In the genomic region with DNA sequence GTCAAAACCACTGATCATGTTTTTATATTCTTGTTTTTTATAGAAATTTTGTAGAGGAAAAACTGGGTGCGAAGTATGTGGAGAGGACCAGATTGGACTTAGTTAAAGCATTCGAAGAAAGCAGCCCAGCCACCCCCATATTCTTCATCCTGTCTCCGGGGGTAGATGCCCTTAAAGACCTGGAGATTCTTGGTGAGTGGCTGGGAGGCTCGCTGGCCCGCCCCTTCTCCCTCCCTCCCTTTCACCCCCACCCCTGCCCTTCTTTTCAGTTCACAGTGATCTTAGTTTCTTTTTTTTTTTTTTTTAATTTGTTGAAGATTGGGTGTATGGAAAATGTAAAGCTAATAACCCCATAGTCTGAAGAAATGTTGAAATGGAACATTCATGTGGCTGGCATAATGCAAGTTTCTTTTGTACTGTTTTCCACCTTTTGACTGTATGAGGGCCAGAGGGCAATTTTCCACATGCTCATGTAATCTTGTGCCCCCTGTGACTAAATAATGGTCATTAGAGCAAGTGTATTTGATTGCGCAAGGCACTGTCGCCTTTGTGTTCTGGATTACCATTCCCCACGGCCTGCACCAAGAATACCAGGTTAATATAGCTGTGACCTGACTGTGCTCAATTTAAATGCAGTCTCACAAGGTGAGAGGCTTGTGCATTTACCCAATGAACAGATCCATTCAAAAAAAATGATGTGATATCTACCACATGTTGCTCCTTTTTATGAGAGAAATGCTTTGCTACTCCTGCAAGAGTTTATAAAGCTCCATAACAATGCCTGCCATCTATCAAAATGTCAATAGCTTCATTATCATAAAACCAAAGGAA, we compare ENCODE assay signal across 1 cellular context.
TF ChIP-seq lines count a peak whose summit lies in the region.

No MANE protein-coding gene starts in this region.

TF ChIP-seq in HepG2, 621 proteins besides CTCF, POLR2A, EP300 and RAD21 (continued from another document):
- TF ChIP-seq, protein P1, sequence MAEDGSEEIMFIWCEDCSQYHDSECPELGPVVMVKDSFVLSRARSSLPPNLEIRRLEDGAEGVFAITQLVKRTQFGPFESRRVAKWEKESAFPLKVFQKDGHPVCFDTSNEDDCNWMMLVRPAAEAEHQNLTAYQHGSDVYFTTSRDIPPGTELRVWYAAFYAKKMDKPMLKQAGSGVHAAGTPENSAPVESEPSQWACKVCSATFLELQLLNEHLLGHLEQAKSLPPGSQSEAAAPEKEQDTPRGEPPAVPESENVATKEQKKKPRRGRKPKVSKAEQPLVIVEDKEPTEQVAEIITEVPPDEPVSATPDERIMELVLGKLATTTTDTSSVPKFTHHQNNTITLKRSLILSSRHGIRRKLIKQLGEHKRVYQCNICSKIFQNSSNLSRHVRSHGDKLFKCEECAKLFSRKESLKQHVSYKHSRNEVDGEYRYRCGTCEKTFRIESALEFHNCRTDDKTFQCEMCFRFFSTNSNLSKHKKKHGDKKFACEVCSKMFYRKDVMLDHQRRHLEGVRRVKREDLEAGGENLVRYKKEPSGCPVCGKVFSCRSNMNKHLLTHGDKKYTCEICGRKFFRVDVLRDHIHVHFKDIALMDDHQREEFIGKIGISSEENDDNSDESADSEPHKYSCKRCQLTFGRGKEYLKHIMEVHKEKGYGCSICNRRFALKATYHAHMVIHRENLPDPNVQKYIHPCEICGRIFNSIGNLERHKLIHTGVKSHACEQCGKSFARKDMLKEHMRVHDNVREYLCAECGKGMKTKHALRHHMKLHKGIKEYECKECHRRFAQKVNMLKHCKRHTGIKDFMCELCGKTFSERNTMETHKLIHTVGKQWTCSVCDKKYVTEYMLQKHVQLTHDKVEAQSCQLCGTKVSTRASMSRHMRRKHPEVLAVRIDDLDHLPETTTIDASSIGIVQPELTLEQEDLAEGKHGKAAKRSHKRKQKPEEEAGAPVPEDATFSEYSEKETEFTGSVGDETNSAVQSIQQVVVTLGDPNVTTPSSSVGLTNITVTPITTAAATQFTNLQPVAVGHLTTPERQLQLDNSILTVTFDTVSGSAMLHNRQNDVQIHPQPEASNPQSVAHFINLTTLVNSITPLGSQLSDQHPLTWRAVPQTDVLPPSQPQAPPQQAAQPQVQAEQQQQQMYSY (CRISPR knock-in tag; IDR thresholded peaks at IDR 0.05), result no peak
TF ChIP-seq in HepG2: peak in this region for 1.
